In the genomic region with DNA sequence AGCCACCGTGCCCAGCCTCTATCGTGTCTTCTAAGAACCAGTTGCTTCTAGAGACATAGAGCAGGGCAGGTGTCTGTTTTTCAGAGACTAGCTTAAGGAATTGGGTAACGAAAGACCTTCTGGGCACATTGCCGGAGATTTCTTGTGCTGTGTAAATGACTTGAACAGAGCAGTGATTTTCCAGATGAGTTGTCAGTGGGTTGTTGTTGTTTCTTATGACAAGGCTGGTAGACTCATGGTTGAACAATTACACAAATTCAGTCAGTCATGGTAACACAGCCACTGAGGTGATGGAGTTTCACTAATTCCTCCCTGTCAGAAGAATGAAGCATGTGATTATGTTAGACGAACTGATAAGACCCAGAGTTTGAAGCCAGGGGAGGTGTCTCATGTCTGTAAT, we compare ENCODE assay signal across 15 cellular contexts. TPM values are rescaled to one million over a fixed set of nuclear protein-coding genes. Genes with fewer than 3 reads are reported as not detected.
DNase-seq lines count a peak whose midpoint lies in the region; ATAC-seq and TF ChIP-seq lines count a peak whose summit lies in the region.
"Had no signal": no experiment of that assay in that cellular context is flagged by ENCODE, and none has a peak within 500 bp of the region (broad histone marks: within the 10 kb centered on the region; RNA-seq: fewer than 3 reads in every experiment).

No MANE protein-coding gene starts in this region.

- H4K20me1 ChIP-seq in IMR-90 (ENCODE audit: insufficient read depth, low read length): no peaks in the 10 kb centered on the region

- H3K23ac ChIP-seq in IMR-90 (ENCODE audit: low read depth, low read length): no peak overlapping the region

- intact Hi-C loops in IMR-90 (cut with micrococcal nuclease) (no loop called here), posterior vena cava (cut with DNase I) (no loop called here)

- H4K5ac ChIP-seq in IMR-90 (ENCODE audit: low read depth, low read length): no peak overlapping the region

- TF ChIP-seq RAD21 in IMR-90 (IDR thresholded peaks at IDR 0.05; ENCODE audit: low read length): no peak

- H3K18ac ChIP-seq in IMR-90 (ENCODE audit: low read depth, low read length): no peak overlapping the region

- H2AFZ ChIP-seq in IMR-90 (replicated peaks; ENCODE audit: low read length, poor library complexity): no peak overlapping the region

- no peak overlapping the region for H4K91ac ChIP-seq in IMR-90 (ENCODE audit: insufficient read depth, low read depth, low read length)

- TF ChIP-seq CTCF in AG04450 (IDR thresholded peaks at IDR 0.05; ENCODE audit: low read depth, low read length) (no peak), IMR-90 (conservative IDR thresholded peaks at IDR 0.05; ENCODE audit: low read depth, low read length) (no peak), brain microvascular endothelial cell (IDR thresholded peaks at IDR 0.05; ENCODE audit: low read depth, low read length, missing control alignments) (no peak)

- ATAC-seq in IMR-90 (ENCODE audit: low read depth) (peak; percentile 88), HG02623 (IDR thresholded peaks at IDR 0.05; ENCODE audit: unreplicated experiment) (no peak)
- ATAC-seq: natural killer cell had no signal

- CTCF ChIA-PET in AG04450 (lab: Charles Lee): no interaction called here
- CTCF ChIA-PET in IMR-90 (lab: Yijun Ruan, JAX): no interaction called here

- no peak overlapping the region for H4K8ac ChIP-seq in IMR-90 (ENCODE audit: low read depth in 2 of 2, low read length in 2 of 2)

- POLR2A ChIA-PET in AG04450 (lab: Yijun Ruan, JAX): interaction anchor here (0.6 to 0.9 kb wide), 5 partner anchors 20 to 696 kb away, joined by 3 to 15 read pairs (median 3); a partner anchor contains a TSS
- POLR2A ChIA-PET in IMR-90 (lab: Charles Lee; ENCODE audit: unreplicated experiment): interaction anchor here (1.1 kb wide), 1 partner anchor 20 kb away, joined by 3 read pairs; a partner anchor contains a TSS

- H3K4me3 ChIP-seq in AG04450 (ENCODE audit: low read depth, low read length): no peak overlapping the region
- H3K4me3 ChIP-seq in IMR-90 (ENCODE audit: insufficient read depth, low read depth, low read length): no peak overlapping the region
- no peak overlapping the region for H3K4me3 ChIP-seq in brain microvascular endothelial cell (ENCODE audit: low read depth, low read length)
- H3K4me3 ChIP-seq: lung, right atrium auricular region had no signal

- H2BK120ac ChIP-seq in IMR-90 (ENCODE audit: low read depth, low read length): peak overlapping the region; percentile 1; the same call in 1 of the 2 replicates

- in situ Hi-C loops in IMR-90 (cut with MboI; ENCODE audit: low sequenced_read_pairs) (no loop called here), brain microvascular endothelial cell (cut with HindIII; ENCODE audit: low pct_ligation_motif_present, low sequenced_read_pairs) (no loop called here)

- H3K9ac ChIP-seq in IMR-90 (ENCODE audit: low read depth, low read length): no peak overlapping the region

- H2BK15ac ChIP-seq in IMR-90 (ENCODE audit: low read depth, low read length): no peak overlapping the region

- no peak for TF ChIP-seq POLR2A in IMR-90 (IDR thresholded peaks at IDR 0.05; ENCODE audit: low read depth, low read length)

- no peaks in the 10 kb centered on the region for H3K27me3 ChIP-seq in AG04450 (ENCODE audit: control insufficient read depth, insufficient read depth, low read length)
- peaks cover 4% of the 10 kb centered on the region; the same call in 1 of the 2 replicates for H3K27me3 ChIP-seq in IMR-90 (ENCODE audit: control insufficient read depth, insufficient read depth, low read length)
- no peaks in the 10 kb centered on the region for H3K27me3 ChIP-seq in brain microvascular endothelial cell (replicated peaks)
- H3K27me3 ChIP-seq: right atrium auricular region had no signal

- H3K56ac ChIP-seq in IMR-90 (ENCODE audit: extremely low read depth, insufficient read depth, low read length): no peak overlapping the region

- H3K9me1 ChIP-seq in IMR-90 (ENCODE audit: insufficient read depth, low read length): no peaks in the 10 kb centered on the region; the same call in 1 of the 2 replicates

- no peak overlapping the region for H2AK9ac ChIP-seq in IMR-90 (replicated peaks; ENCODE audit: low read depth, low read length, poor library complexity)

- H3K4ac ChIP-seq in IMR-90 (ENCODE audit: low read depth, low read length): no peak overlapping the region

- no peaks in the 10 kb centered on the region for H3K79me1 ChIP-seq in IMR-90 (ENCODE audit: low read depth in 1 of 2, low read length in 2 of 2)

- H3K4me2 ChIP-seq in IMR-90 (ENCODE audit: low read depth, low read length): no peak overlapping the region

- H2AK5ac ChIP-seq in IMR-90 (ENCODE audit: low read depth, low read length): no peak overlapping the region; the same call in 1 of the 2 replicates

- peak overlapping the region; percentile 40; the same call in 1 of the 2 replicates for H2BK20ac ChIP-seq in IMR-90 (ENCODE audit: low read depth, low read length)

- no peak overlapping the region for H3K14ac ChIP-seq in IMR-90 (replicated peaks; ENCODE audit: low read depth, low read length)

- dilution Hi-C loops in IMR-90 (cut with HindIII; ENCODE audit: low sequenced_read_pairs, unreplicated experiment): no loop called here

- peaks cover 7% of the 10 kb centered on the region for H3K4me1 ChIP-seq in IMR-90 (ENCODE audit: control insufficient read depth, insufficient read depth, low read length)
- H3K4me1 ChIP-seq: right atrium auricular region had no signal

- H3K27ac ChIP-seq in AG04450 (ENCODE audit: low read depth, low read length) (peak overlapping the region; percentile 57), IMR-90 (ENCODE audit: insufficient read depth, low read length) (peak overlapping the region; percentile 10; the same call in 1 of the 2 replicates), brain microvascular endothelial cell (peak overlapping the region; percentile 69)
- H3K27ac ChIP-seq: right atrium auricular region had no signal

- whole genome bisulfite sequencing in IMR-90 (ENCODE audit: extremely low coverage in 2 of 2, insufficient read length in 1 of 2), 2 experiments: 48% methylated on average over 3 of the region's 5 CpGs; no CpG with 5 or more reads in 1 of the 2 experiments

- peak overlapping the region; percentile 67 for H2BK5ac ChIP-seq in IMR-90 (ENCODE audit: low read depth, low read length, poor library complexity, severe bottlenecking)

- DNase-seq in AG04450 (ENCODE audit: low read depth, low spot score): no peak
- DNase-seq in IMR-90: peak; percentile 94
- DNase-seq in brain microvascular endothelial cell: peak; percentile 88
- peak; percentile 75 for DNase-seq in kidney tubule cell (ENCODE audit: low spot score)
- no peak for DNase-seq in posterior vena cava (ENCODE audit: low spot score)
- DNase-seq in RPMI8226: no peak
- no peak for DNase-seq in activated naive CD4-positive, alpha-beta T cell treated with Interleukin-2 at 50 U/mL for 16 hours
- DNase-seq: activated CD4-positive, alpha-beta T cell treated with anti-CD3 and anti-CD28 coated beads, Interleukin-2, amount 10 ng/mL, durations not matched to agents 24 days and 14 days; AML-193; DMS 273 treated with DMSO at 0.1 percent for 48 hours; natural killer cell; NCI-H345 had no signal

- no TSS peak for BruUV-seq in IMR-90 (replicated peaks; lab: Mats Ljungman, UMichigan)

- H3K36me3 ChIP-seq in IMR-90 (ENCODE audit: control insufficient read depth, insufficient read depth, low read length) (no peaks in the 10 kb centered on the region), brain microvascular endothelial cell (replicated peaks) (no peaks in the 10 kb centered on the region)
- H3K36me3 ChIP-seq: right atrium auricular region had no signal

- H3K9me3 ChIP-seq in AG04450 (ENCODE audit: control insufficient read depth, insufficient read depth, low read length) (no peaks in the 10 kb centered on the region), IMR-90 (ENCODE audit: control insufficient read depth, insufficient read depth, low read length) (no peaks in the 10 kb centered on the region)
- H3K9me3 ChIP-seq: right atrium auricular region had no signal

TF ChIP-seq in IMR-90, 13 proteins besides CTCF, POLR2A, EP300 and RAD21 (continues in another document):
- TF ChIP-seq CHD1 (IDR thresholded peaks at IDR 0.05; ENCODE audit: low read depth, low read length) (no peak), CEBPB (IDR thresholded peaks at IDR 0.05; ENCODE audit: low read depth, low read length) (peak; percentile 60), MAZ (IDR thresholded peaks at IDR 0.05; ENCODE audit: borderline replicate concordance, low read depth, low read length) (no peak), SMC3 (IDR thresholded peaks at IDR 0.05; ENCODE audit: low read depth, low read length) (no peak), MAFK (IDR thresholded peaks at IDR 0.05; ENCODE audit: low read depth, low read length) (no peak), RFX5 (IDR thresholded peaks at IDR 0.05; ENCODE audit: low read depth, low read length) (no peak), FOS (IDR thresholded peaks at IDR 0.05; ENCODE audit: low read depth, low read length) (peak; percentile 48; the same call in 1 of the 2 replicates), RCOR1 (IDR thresholded peaks at IDR 0.05; ENCODE audit: insufficient replicate concordance, low read length) (no peak), BHLHE40 (IDR thresholded peaks at IDR 0.05; ENCODE audit: low read depth, low read length) (no peak), MXI1 (IDR thresholded peaks at IDR 0.05; ENCODE audit: borderline replicate concordance, low read depth, low read length) (no peak), NFE2L2 (IDR thresholded peaks at IDR 0.05; ENCODE audit: low read depth, low read length) (peak; percentile 14; the same call in 1 of the 2 replicates)
- TF ChIP-seq, protein P1, sequence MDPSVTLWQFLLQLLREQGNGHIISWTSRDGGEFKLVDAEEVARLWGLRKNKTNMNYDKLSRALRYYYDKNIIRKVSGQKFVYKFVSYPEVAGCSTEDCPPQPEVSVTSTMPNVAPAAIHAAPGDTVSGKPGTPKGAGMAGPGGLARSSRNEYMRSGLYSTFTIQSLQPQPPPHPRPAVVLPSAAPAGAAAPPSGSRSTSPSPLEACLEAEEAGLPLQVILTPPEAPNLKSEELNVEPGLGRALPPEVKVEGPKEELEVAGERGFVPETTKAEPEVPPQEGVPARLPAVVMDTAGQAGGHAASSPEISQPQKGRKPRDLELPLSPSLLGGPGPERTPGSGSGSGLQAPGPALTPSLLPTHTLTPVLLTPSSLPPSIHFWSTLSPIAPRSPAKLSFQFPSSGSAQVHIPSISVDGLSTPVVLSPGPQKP (IDR thresholded peaks at IDR 0.05; ENCODE audit: borderline replicate concordance, low read depth, low read length): no peak

RNA-seq across cellular contexts. Expression of a gene that starts 20.5 kb away (rescaled TPM):
- polyA plus RNA-seq in AG04450 (2011; rRNA removed): 110 and 111 TPM in 2 replicates
- 160 and 192 TPM in 2 replicates for polyA minus RNA-seq in AG04450 (2011; rRNA and poly(A)+ RNA removed)
- total RNA-seq in IMR-90 (2012; rRNA removed): 229 and 448 TPM in 2 replicates
- 53.2 and 64.8 TPM in 2 replicates for polyA plus RNA-seq in IMR-90 (2012; rRNA removed)
- 12.7 and 13.6 TPM in 2 replicates for polyA plus RNA-seq in IMR-90 (2012; cell fraction: cytosol; rRNA removed)
- polyA plus RNA-seq in IMR-90 (2012; cell fraction: nucleus; rRNA removed; ENCODE audit: low replicate concordance): 16.8 and 91.2 TPM in 2 replicates
- 100 to 1,000 TPM; 251 to 310 TPM for total RNA-seq in posterior vena cava

Comparison
In these comparisons a context has a peak if more than half of its experiments do, and no peak if none do; other contexts are left out.
1. DNase-seq: peak in IMR-90 (single experiment), brain microvascular endothelial cell (single experiment) and kidney tubule cell (single experiment); none in AG04450 (single experiment), posterior vena cava (single experiment), RPMI8226 (single experiment) and activated naive CD4-positive, alpha-beta T cell treated with Interleukin-2 at 50 U/mL for 16 hours (single experiment).
2. H3K27ac ChIP-seq: peak in every context shown above with its lines; median percentile 69 in brain microvascular endothelial cell; 57 in AG04450; 10 in IMR-90.